Comparison of ENCODE assay signal across 30 cellular contexts in the genomic region with DNA sequence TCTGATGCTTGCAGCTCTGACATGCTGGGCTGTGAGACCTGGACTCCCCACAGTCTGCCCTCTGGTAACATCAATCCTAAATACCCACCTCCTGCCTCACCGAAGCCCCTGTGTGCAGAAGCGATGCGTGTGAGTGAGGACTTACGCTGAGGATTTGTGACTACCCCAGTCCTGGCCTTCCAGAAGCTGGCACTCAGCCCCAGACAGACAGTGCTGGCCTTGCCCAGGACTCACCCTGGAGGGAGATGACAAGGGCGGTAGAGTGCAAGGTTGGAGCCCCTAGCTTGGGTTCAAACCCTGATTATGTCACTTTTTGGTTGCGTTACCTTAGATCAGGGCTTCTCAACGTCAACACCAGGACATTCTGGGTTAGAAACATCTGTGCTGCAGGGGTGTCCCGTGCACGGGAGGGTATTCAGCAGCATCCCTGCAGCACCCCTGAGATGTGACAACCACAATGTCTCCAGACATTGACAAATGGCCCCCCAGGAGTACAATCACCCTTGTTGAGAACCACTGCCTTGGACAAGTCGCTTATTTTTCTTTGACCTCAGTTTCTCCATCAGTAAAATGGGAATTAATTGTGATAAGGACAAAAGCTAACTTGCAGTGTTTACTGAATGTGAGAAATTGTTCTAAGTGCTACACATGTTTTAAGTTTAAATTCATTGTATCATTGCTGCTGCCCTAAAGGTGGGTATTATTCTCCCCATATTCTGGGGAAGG. TPM values are rescaled to one million over a fixed set of nuclear protein-coding genes. Genes with fewer than 3 reads are reported as not detected.
"Had no signal": no experiment of that assay in that cellular context is flagged by ENCODE, and none has a peak within 500 bp of the region (broad histone marks: within the 10 kb centered on the region; RNA-seq: fewer than 3 reads in every experiment).

No MANE protein-coding gene starts in this region.

- H3K36me3 ChIP-seq: esophagus squamous epithelium, left lung, sigmoid colon, stomach, thyroid gland, vagina had no signal

- H3K9me3 ChIP-seq: esophagus squamous epithelium, left lung, sigmoid colon, stomach, thyroid gland, vagina had no signal

- H3K4me1 Mint-ChIP-seq: naive thymus-derived CD4-positive, alpha-beta T cell; stimulated activated effector memory CD8-positive, alpha-beta T cell treated with anti-CD3 and anti-CD28 coated beads, Interleukin-12 subunit alpha, Interleukin-12 subunit beta, amount 100 ng/mL, for 72 hours had no signal

- H3K4me1 ChIP-seq: esophagus squamous epithelium, left lung, parathyroid adenoma, sigmoid colon, stomach, thyroid gland, vagina had no signal

- ATAC-seq: left cardiac atrium; left lung; stimulated activated effector memory CD8-positive, alpha-beta T cell treated with anti-CD3 and anti-CD28 coated beads, Interleukin-12 subunit alpha, Interleukin-12 subunit beta, amount 100 ng/mL, for 72 hours had no signal

- H3K36me3 Mint-ChIP-seq: naive thymus-derived CD4-positive, alpha-beta T cell; stimulated activated effector memory CD8-positive, alpha-beta T cell treated with anti-CD3 and anti-CD28 coated beads, Interleukin-12 subunit alpha, Interleukin-12 subunit beta, amount 100 ng/mL, for 72 hours had no signal

- FAIRE-seq: islet of Langerhans had no signal

- H3K79me2 ChIP-seq: parathyroid adenoma had no signal

- H3K9ac ChIP-seq: parathyroid adenoma had no signal

- H3K27ac Mint-ChIP-seq: naive thymus-derived CD4-positive, alpha-beta T cell; nephron; progenitor cell of endocrine pancreas; stimulated activated effector memory CD8-positive, alpha-beta T cell treated with anti-CD3 and anti-CD28 coated beads, Interleukin-12 subunit alpha, Interleukin-12 subunit beta, amount 100 ng/mL, for 72 hours had no signal

- H3K4me3 ChIP-seq: coronary artery, esophagus squamous epithelium, left lung, sigmoid colon, stomach, thyroid gland, vagina had no signal

- H3K9me3 Mint-ChIP-seq: naive thymus-derived CD4-positive, alpha-beta T cell; nephron; stimulated activated effector memory CD8-positive, alpha-beta T cell treated with anti-CD3 and anti-CD28 coated beads, Interleukin-12 subunit alpha, Interleukin-12 subunit beta, amount 100 ng/mL, for 72 hours had no signal

- DNase-seq: effector memory CD4-positive, alpha-beta T cell; erythroblast; esophagus squamous epithelium; foreskin melanocyte; left cardiac atrium; left lung; mesenchymal stem cell; midbrain; naive thymus-derived CD4-positive, alpha-beta T cell; sigmoid colon; stimulated activated CD4-positive, alpha-beta T cell treated with anti-CD3 and anti-CD28 coated beads, Interleukin-2, amount 100 ng/mL, for 24 hours; stimulated activated CD4-positive, alpha-beta T cell treated with anti-CD3 and anti-CD28 coated beads, Interleukin-4, amount 100 ng/mL, for 24 hours; stimulated activated naive CD4-positive, alpha-beta T cell treated with Interleukin-2 at 50 U/mL for 16 hours; stomach; thyroid gland; trophoblast cell had no signal

- H2AFZ ChIP-seq: parathyroid adenoma had no signal

- H3K27ac ChIP-seq: coronary artery, esophagus squamous epithelium, left lung, parathyroid adenoma, sigmoid colon, stomach, thyroid gland, vagina had no signal

- H3K27me3 ChIP-seq: sigmoid colon, thyroid gland, vagina had no signal

- H3K4me3 Mint-ChIP-seq: naive thymus-derived CD4-positive, alpha-beta T cell; nephron; stimulated activated effector memory CD8-positive, alpha-beta T cell treated with anti-CD3 and anti-CD28 coated beads, Interleukin-12 subunit alpha, Interleukin-12 subunit beta, amount 100 ng/mL, for 72 hours had no signal

RNA-seq across cellular contexts. Expression of gene MORN5, which starts 43.1 kb away (rescaled TPM):
- total RNA-seq: dermis blood vessel endothelial cell; esophagus squamous epithelium; kidney epithelial cell; left cardiac atrium; lower leg skin; lung microvascular endothelial cell; naive thymus-derived CD4-positive, alpha-beta T cell; omental fat pad; skeletal muscle tissue; subcutaneous adipose tissue; thyroid gland; vagina had no signal
- polyA plus RNA-seq: naive thymus-derived CD4-positive, alpha-beta T cell had no signal
